In genomic region chr1:206545351-206545750, GRCh38 we compare ENCODE assay signal across 12 cellular contexts. TPM values are rescaled to one million over a fixed set of nuclear protein-coding genes. Genes with fewer than 3 reads are reported as not detected.
A peak's percentile ranks its signal among the peaks of the same experiment; 100 is the strongest.
DNase-seq lines count a peak whose midpoint lies in the region; ATAC-seq, FAIRE-seq and TF ChIP-seq lines count a peak whose summit lies in the region.
"Had no signal": no experiment of that assay in that cellular context is flagged by ENCODE, and none has a peak within 500 bp of the region (broad histone marks: within the 10 kb centered on the region; RNA-seq: fewer than 3 reads in every experiment).

No MANE protein-coding gene starts in this region.

- peaks cover 33% of the 10 kb centered on the region for H3K4me1 Mint-ChIP-seq in activated T-cell treated with anti-CD3 and anti-CD28 coated beads, Interleukin-2, amount 50 U/mL, for 72 hours (ENCODE audit: low read depth)
- peaks cover 15% of the 10 kb centered on the region for H3K4me1 Mint-ChIP-seq in activated T-cell treated with anti-CD3 and anti-CD28 coated beads, Interleukin-2, amount 50 U/mL, for 4 hours (ENCODE audit: low read depth)
- peaks cover 22% of the 10 kb centered on the region for H3K4me1 Mint-ChIP-seq in CD8-positive, alpha-beta T cell (ENCODE audit: low read depth)
- H3K4me1 Mint-ChIP-seq in activated CD8-positive, alpha-beta T cell treated with anti-CD3 and anti-CD28 coated beads, Interleukin-2, amount 10 ng/mL, durations not matched to agents 7 days and 5 days (ENCODE audit: low read depth): peaks cover 22% of the 10 kb centered on the region

- no peaks in the 10 kb centered on the region for H3K36me3 ChIP-seq in CD8-positive, alpha-beta T cell (ENCODE audit: insufficient read depth, low read length)
- H3K36me3 ChIP-seq in neutrophil: no peaks in the 10 kb centered on the region

- CTCF ChIA-PET in CD8-positive, alpha-beta T cell (lab: Charles Lee): interaction anchor here (0.6 to 11.3 kb wide), 40 partner anchors 10 to 942 kb away, joined by 3 to 364 read pairs (median 6); partner anchors contain the start of genes EIF2D, FCMR and IKBKE
- CTCF ChIA-PET in activated CD8-positive, alpha-beta T cell treated with anti-CD3 and anti-CD28 coated beads, Interleukin-2, amount 10 ng/mL, durations not matched to agents 7 days and 5 days (lab: Charles Lee): interaction anchor here (0.6 to 9.7 kb wide), 32 partner anchors 10 to 264 kb away, joined by 3 to 431 read pairs (median 8); partner anchors contain the start of genes DYRK3, EIF2D and IKBKE

- POLR2A ChIA-PET in CD8-positive, alpha-beta T cell (lab: Charles Lee): interaction anchor here (0.6 to 2.3 kb wide), 14 partner anchors 9 to 866 kb away, joined by 3 to 17 read pairs (median 5); no protein-coding TSS in a partner anchor
- POLR2A ChIA-PET in activated CD8-positive, alpha-beta T cell treated with anti-CD3 and anti-CD28 coated beads, Interleukin-2, amount 10 ng/mL, durations not matched to agents 7 days and 5 days (lab: Charles Lee): interaction anchor here (0.6 to 2.0 kb wide), 5 partner anchors 11 to 35 kb away, joined by 3 to 10 read pairs (median 6); no protein-coding TSS in a partner anchor

- H3K27ac Mint-ChIP-seq in activated T-cell treated with anti-CD3 and anti-CD28 coated beads, Interleukin-2, amount 50 U/mL, for 72 hours: peak overlapping the region; percentile 1
- H3K27ac Mint-ChIP-seq in CD8-positive, alpha-beta T cell: peak overlapping the region; percentile 11
- no peak overlapping the region for H3K27ac Mint-ChIP-seq in activated CD8-positive, alpha-beta T cell treated with anti-CD3 and anti-CD28 coated beads, Interleukin-2, amount 10 ng/mL, durations not matched to agents 7 days and 5 days

- no peak overlapping the region for H3K4me3 Mint-ChIP-seq in activated T-cell treated with anti-CD3 and anti-CD28 coated beads, Interleukin-2, amount 50 U/mL, for 72 hours
- H3K4me3 Mint-ChIP-seq in activated T-cell treated with anti-CD3 and anti-CD28 coated beads, Interleukin-2, amount 50 U/mL, for 4 hours: no peak overlapping the region
- no peak overlapping the region for H3K4me3 Mint-ChIP-seq in CD8-positive, alpha-beta T cell
- no peak overlapping the region for H3K4me3 Mint-ChIP-seq in activated CD8-positive, alpha-beta T cell treated with anti-CD3 and anti-CD28 coated beads, Interleukin-2, amount 10 ng/mL, durations not matched to agents 7 days and 5 days

- no peak overlapping the region for H3K27ac ChIP-seq in CD8-positive, alpha-beta T cell (ENCODE audit: low read depth, low read length)
- peak overlapping the region; percentile 15 for H3K27ac ChIP-seq in neutrophil

- no peaks in the 10 kb centered on the region for H3K27me3 Mint-ChIP-seq in activated T-cell treated with anti-CD3 and anti-CD28 coated beads, Interleukin-2, amount 50 U/mL, for 72 hours (ENCODE audit: low read depth)
- no peaks in the 10 kb centered on the region for H3K27me3 Mint-ChIP-seq in activated T-cell treated with anti-CD3 and anti-CD28 coated beads, Interleukin-2, amount 50 U/mL, for 4 hours (ENCODE audit: low read depth)
- no peaks in the 10 kb centered on the region for H3K27me3 Mint-ChIP-seq in CD8-positive, alpha-beta T cell (ENCODE audit: low read depth)
- H3K27me3 Mint-ChIP-seq in activated CD8-positive, alpha-beta T cell treated with anti-CD3 and anti-CD28 coated beads, Interleukin-2, amount 10 ng/mL, durations not matched to agents 7 days and 5 days (ENCODE audit: low read depth): no peaks in the 10 kb centered on the region
- H3K27me3 Mint-ChIP-seq: CD4-positive, CD25-positive, alpha-beta regulatory T cell had no signal

- no peak for TF ChIP-seq CTCF in CD8-positive, alpha-beta T cell (IDR thresholded peaks at IDR 0.05)
- TF ChIP-seq CTCF in neutrophil (IDR thresholded peaks at IDR 0.05): no peak

- no peak for DNase-seq in activated T-cell treated with anti-CD3 and anti-CD28 coated beads, Interleukin-2, amount 50 U/mL, for 72 hours
- no peak for DNase-seq in activated T-cell treated with anti-CD3 and anti-CD28 coated beads, Interleukin-2, amount 50 U/mL, for 4 hours
- DNase-seq in CD8-positive, alpha-beta T cell: no peak
- DNase-seq in activated CD8-positive, alpha-beta T cell treated with anti-CD3 and anti-CD28 coated beads, Interleukin-2, amount 10 ng/mL, durations not matched to agents 7 days and 5 days: no peak
- no peak for DNase-seq in GM12891 (ENCODE audit: insufficient read length, low spot score)
- no peak for DNase-seq in NOMO-1 treated with DMSO at 0.1 percent for 48 hours (lab: John Stamatoyannopoulos, UW; ENCODE audit: unreplicated experiment)
- DNase-seq: GF-D8, HCEC 1CT had no signal

- peak; percentile 19 to 31 for ATAC-seq in activated T-cell treated with anti-CD3 and anti-CD28 coated beads, Interleukin-2, amount 50 U/mL, for 72 hours (replicated peaks in 1 of 2)
- ATAC-seq in activated T-cell treated with anti-CD3 and anti-CD28 coated beads, Interleukin-2, amount 50 U/mL, for 4 hours: no peak
- peak; percentile 21 for ATAC-seq in CD8-positive, alpha-beta T cell
- peak; percentile 21 for ATAC-seq in activated CD8-positive, alpha-beta T cell treated with anti-CD3 and anti-CD28 coated beads, Interleukin-2, amount 10 ng/mL, durations not matched to agents 7 days and 5 days
- no peak for ATAC-seq in GM18502 (IDR thresholded peaks at IDR 0.05; ENCODE audit: poor library complexity, unreplicated experiment)

- intact Hi-C loops in CD8-positive, alpha-beta T cell (cut with DNase I, micrococcal nuclease): loop anchor here (1.0 to 2.0 kb wide), 4 partner anchors 17 to 67 kb away; partner anchors contain the start of gene EIF2D (in 1 of the 2)

- no peaks in the 10 kb centered on the region for H3K9me3 Mint-ChIP-seq in activated T-cell treated with anti-CD3 and anti-CD28 coated beads, Interleukin-2, amount 50 U/mL, for 72 hours
- H3K9me3 Mint-ChIP-seq in activated T-cell treated with anti-CD3 and anti-CD28 coated beads, Interleukin-2, amount 50 U/mL, for 4 hours: no peaks in the 10 kb centered on the region
- H3K9me3 Mint-ChIP-seq in CD8-positive, alpha-beta T cell: no peaks in the 10 kb centered on the region
- H3K9me3 Mint-ChIP-seq in activated CD8-positive, alpha-beta T cell treated with anti-CD3 and anti-CD28 coated beads, Interleukin-2, amount 10 ng/mL, durations not matched to agents 7 days and 5 days (ENCODE audit: insufficient read depth): no peaks in the 10 kb centered on the region
- H3K9me3 Mint-ChIP-seq: CD4-positive, CD25-positive, alpha-beta regulatory T cell had no signal

- H3K36me3 Mint-ChIP-seq in activated T-cell treated with anti-CD3 and anti-CD28 coated beads, Interleukin-2, amount 50 U/mL, for 72 hours (ENCODE audit: insufficient read depth in 2 of 2): no peaks in the 10 kb centered on the region
- no peaks in the 10 kb centered on the region for H3K36me3 Mint-ChIP-seq in activated T-cell treated with anti-CD3 and anti-CD28 coated beads, Interleukin-2, amount 50 U/mL, for 4 hours (ENCODE audit: insufficient read depth)
- H3K36me3 Mint-ChIP-seq in CD8-positive, alpha-beta T cell: no peaks in the 10 kb centered on the region
- H3K36me3 Mint-ChIP-seq in activated CD8-positive, alpha-beta T cell treated with anti-CD3 and anti-CD28 coated beads, Interleukin-2, amount 10 ng/mL, durations not matched to agents 7 days and 5 days (ENCODE audit: low read depth): no peaks in the 10 kb centered on the region

- H3K9me3 ChIP-seq in CD8-positive, alpha-beta T cell (ENCODE audit: low read length): no peaks in the 10 kb centered on the region
- no peaks in the 10 kb centered on the region for H3K9me3 ChIP-seq in neutrophil

- no peak for FAIRE-seq in GM12891 (lab: Jason Lieb, UNC)
- FAIRE-seq: RCC 7860 had no signal

- peaks cover 9% of the 10 kb centered on the region for H3K4me1 ChIP-seq in CD8-positive, alpha-beta T cell (ENCODE audit: insufficient read depth, low read length)
- peaks cover 7 to 11% of the 10 kb centered on the region in 2 experiments for H3K4me1 ChIP-seq in neutrophil (ENCODE audit: control insufficient read depth in 1 of 2, insufficient read depth in 1 of 2, low read depth in 1 of 2, low read length in 1 of 2)

- H3K4me3 ChIP-seq in CD8-positive, alpha-beta T cell (ENCODE audit: low read depth, low read length): no peak overlapping the region
- H3K4me3 ChIP-seq in neutrophil (ENCODE audit: low read depth in 1 of 2, low read length in 1 of 2): no peak overlapping the region

- no peak for TF ChIP-seq POLR2A in GM12891 (IDR thresholded peaks at IDR 0.05; ENCODE audit: low read depth, low read length)

- H3K27me3 ChIP-seq in CD8-positive, alpha-beta T cell (ENCODE audit: insufficient read depth, low read length): no peaks in the 10 kb centered on the region
- H3K27me3 ChIP-seq in neutrophil: no peaks in the 10 kb centered on the region

TF ChIP-seq in GM12891, 5 proteins besides CTCF, POLR2A, EP300 and RAD21:
- no peak for TF ChIP-seq PAX5 (IDR thresholded peaks at IDR 0.05; ENCODE audit: insufficient read depth, low read length, severe bottlenecking)
- TF ChIP-seq POU2F2 (IDR thresholded peaks at IDR 0.05; ENCODE audit: low read depth, low read length): no peak
- no peak for TF ChIP-seq POLR2AphosphoS5 (IDR thresholded peaks at IDR 0.05; ENCODE audit: low read depth, low read length)
- no peak for TF ChIP-seq SPI1 (IDR thresholded peaks at IDR 0.05; ENCODE audit: low read depth, low read length)
- no peak for TF ChIP-seq TAF1 (IDR thresholded peaks at IDR 0.05; ENCODE audit: low read depth, low read length)

RNA-seq across cellular contexts. Expression of gene RASSF5, which starts 38.0 kb away (rescaled TPM):
- total RNA-seq in activated T-cell treated with anti-CD3 and anti-CD28 coated beads, Interleukin-2, amount 50 U/mL, for 72 hours: 100 to 1,000 TPM; 227 to 240 TPM
- 100 to 1,000 TPM; 179 to 227 (median 216) TPM for total RNA-seq in activated T-cell treated with anti-CD3 and anti-CD28 coated beads, Interleukin-2, amount 50 U/mL, for 4 hours
- 100 to 1,000 TPM; 209 to 213 TPM for total RNA-seq in CD8-positive, alpha-beta T cell
- total RNA-seq in activated CD8-positive, alpha-beta T cell treated with anti-CD3 and anti-CD28 coated beads, Interleukin-2, amount 10 ng/mL, durations not matched to agents 7 days and 5 days: 100 to 1,000 TPM; 192 to 195 TPM
- 51.8 TPM for polyA plus RNA-seq in GM12891 (2012; ENCODE audit: low read depth, missing spikeins)

Comparison
In these comparisons a context has a peak if more than half of its experiments do, and no peak if none do; other contexts are left out.
1. ATAC-seq: peak in activated T-cell treated with anti-CD3 and anti-CD28 coated beads, Interleukin-2, amount 50 U/mL, for 72 hours (2 of 2), CD8-positive, alpha-beta T cell (single experiment) and activated CD8-positive, alpha-beta T cell treated with anti-CD3 and anti-CD28 coated beads, Interleukin-2, amount 10 ng/mL, durations not matched to agents 7 days and 5 days (single experiment); none in activated T-cell treated with anti-CD3 and anti-CD28 coated beads, Interleukin-2, amount 50 U/mL, for 4 hours (0 of 2) and GM18502 (single experiment).